14 cellular contexts compared by ENCODE assay signal in genomic region chr12:104687823-104688573, GRCh38.
A peak's percentile ranks its signal among the peaks of the same experiment; 100 is the strongest.
DNase-seq lines count a peak whose midpoint lies in the region; ATAC-seq and TF ChIP-seq lines count a peak whose summit lies in the region.
"Had no signal": no experiment of that assay in that cellular context is flagged by ENCODE, and none has a peak within 500 bp of the region (broad histone marks: within the 10 kb centered on the region; RNA-seq: fewer than 3 reads in every experiment).

No MANE protein-coding gene starts in this region.

- H3K27ac Mint-ChIP-seq in activated T-helper 17 cell treated with anti-CD3 and anti-CD28 coated beads, Interleukin-2, amount 50 U/mL, for 72 hours = peak overlapping the region; percentile 89

- intact Hi-C loops in spleen (cut with DNase I; ENCODE audit: low total_unique reads) (no loop called here), Right ventricle myocardium inferior (cut with DNase I) (no loop called here)

- WGBS in spleen, 5 donors = 38 to 67% (median 48%) methylated on average over 11 of the region's 11 CpGs

- peaks cover 13% of the 10 kb centered on the region for H3K36me3 Mint-ChIP-seq in activated T-helper 17 cell treated with anti-CD3 and anti-CD28 coated beads, Interleukin-2, amount 50 U/mL, for 72 hours (ENCODE audit: low read depth)

- TF ChIP-seq CTCF in spleen (IDR thresholded peaks at IDR 0.05 in 8 of 11, conservative IDR thresholded peaks at IDR 0.05 in 3 of 11) = no peak

- peaks cover 17 to 99% (median 75%) of the 10 kb centered on the region in 6 donors for H3K4me1 ChIP-seq in spleen

- H3K4me1 Mint-ChIP-seq in activated T-helper 17 cell treated with anti-CD3 and anti-CD28 coated beads, Interleukin-2, amount 50 U/mL, for 72 hours = peaks cover 42% of the 10 kb centered on the region

- H3K4me3 ChIP-seq in spleen = peak overlapping the region in 1 of 8 donors; percentile 35
- H3K4me3 ChIP-seq: A549, coronary artery had no signal

- H3K27ac ChIP-seq in spleen = peak overlapping the region in 7 of 8 donors; percentile 43 to 80 (median 75)
- H3K27ac ChIP-seq: A549, coronary artery had no signal

- peaks cover 4% of the 10 kb centered on the region for H3K9me3 Mint-ChIP-seq in activated T-helper 17 cell treated with anti-CD3 and anti-CD28 coated beads, Interleukin-2, amount 50 U/mL, for 72 hours

- H3K27me3 ChIP-seq in spleen (replicated peaks in 1 of 7) = no peaks in the 10 kb centered on the region

- peak overlapping the region; percentile 79 for H3K4me3 Mint-ChIP-seq in activated T-helper 17 cell treated with anti-CD3 and anti-CD28 coated beads, Interleukin-2, amount 50 U/mL, for 72 hours

- no peaks in the 10 kb centered on the region for H3K36me3 ChIP-seq in spleen

- H3K9me3 ChIP-seq in spleen = no peaks in the 10 kb centered on the region

- no peak for TF ChIP-seq POLR2A in spleen (IDR thresholded peaks at IDR 0.05)

- H3K27me3 Mint-ChIP-seq in activated T-helper 17 cell treated with anti-CD3 and anti-CD28 coated beads, Interleukin-2, amount 50 U/mL, for 72 hours = no peaks in the 10 kb centered on the region

- DNase-seq in activated CD4-positive, CD25-positive, alpha-beta regulatory T cell (lab: John Stamatoyannopoulos, UW) = no peak
- DNase-seq in MV-4-11 (lab: John Stamatoyannopoulos, UW) (peak; percentile 99), spleen (no peak), NCI-H1694 (lab: John Stamatoyannopoulos, UW) (no peak), NCI-H446 (lab: John Stamatoyannopoulos, UW) (no peak), Right ventricle myocardium inferior (ENCODE audit: missing footprints) (no peak)
- DNase-seq: EL, kidney, NCI-H2171 treated with DMSO at 0.1 percent for 48 hours, trophoblast cell had no signal

- ATAC-seq in activated CD4-positive, CD25-positive, alpha-beta regulatory T cell treated with anti-CD3 and anti-CD28 coated beads, Interleukin-2, amount 50 U/mL, for 24 hours = peak; percentile 18 to 59
- peak; percentile 79 for ATAC-seq in activated T-helper 17 cell treated with anti-CD3 and anti-CD28 coated beads, Interleukin-2, amount 50 U/mL, for 72 hours (replicated peaks)
- ATAC-seq in Right ventricle myocardium inferior = no peak
- ATAC-seq: A549 had no signal
